In the genomic region with DNA sequence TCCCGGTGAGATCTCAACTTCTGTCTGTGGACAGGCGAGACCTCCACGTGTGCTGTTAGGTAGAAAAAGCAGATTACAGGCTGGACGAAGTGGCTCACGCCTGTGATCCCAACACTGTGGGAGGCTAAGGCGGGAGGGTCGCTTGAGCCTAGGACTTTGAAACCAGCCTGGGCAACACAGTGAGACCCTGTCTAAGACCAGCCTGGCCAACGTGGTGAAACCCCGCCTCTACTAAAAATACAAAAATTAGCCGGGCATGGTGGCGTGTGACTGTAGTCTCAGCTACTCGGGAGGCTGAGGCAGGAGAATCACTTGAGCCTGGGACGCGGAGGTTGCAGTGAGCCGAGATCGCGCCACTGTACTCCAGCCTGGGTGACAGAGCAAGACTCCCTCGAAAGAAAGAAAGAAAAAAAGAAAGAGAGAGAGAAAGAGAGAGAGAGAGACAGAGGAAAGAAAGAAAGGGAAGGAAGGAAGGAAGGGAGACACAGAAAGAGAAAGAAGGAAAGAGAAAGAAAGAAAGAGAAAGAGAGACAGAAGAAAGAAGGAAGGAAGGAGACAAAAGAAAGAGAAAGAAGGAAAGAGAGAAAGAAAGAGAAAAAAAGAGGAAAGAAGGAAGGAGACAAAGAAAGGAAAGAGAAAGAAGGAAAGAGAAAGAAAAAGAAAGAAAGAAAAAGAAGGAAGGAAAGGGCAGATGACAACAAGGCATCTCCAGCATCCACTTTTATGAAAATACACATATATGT, we compare ENCODE assay signal across 16 cellular contexts. TPM values are rescaled to one million over a fixed set of nuclear protein-coding genes. Genes with fewer than 3 reads are reported as not detected.
DNase-seq lines count a peak whose midpoint lies in the region; ATAC-seq and TF ChIP-seq lines count a peak whose summit lies in the region.
"Had no signal": no experiment of that assay in that cellular context is flagged by ENCODE, and none has a peak within 500 bp of the region (broad histone marks: within the 10 kb centered on the region; RNA-seq: fewer than 3 reads in every experiment).

No MANE protein-coding gene starts in this region.

- H3K36me3 ChIP-seq in Caco-2 (ENCODE audit: control insufficient read depth, insufficient read depth, low read length) = no peaks in the 10 kb centered on the region
- no peaks in the 10 kb centered on the region for H3K36me3 ChIP-seq in WERI-Rb-1
- H3K36me3 ChIP-seq in mesenchymal stem cell (ENCODE audit: control insufficient read depth in 1 of 2, insufficient read depth in 2 of 2, low read depth in 1 of 2, low read length in 2 of 2) = peaks cover 0 to 9% of the 10 kb centered on the region in 2 experiments
- no peaks in the 10 kb centered on the region for H3K36me3 ChIP-seq in stomach

- no peak overlapping the region for H3K4ac ChIP-seq in mesenchymal stem cell (ENCODE audit: low read depth in 1 of 2, low read length in 2 of 2)

- peak overlapping the region; percentile 52 for H4K91ac ChIP-seq in mesenchymal stem cell (ENCODE audit: low read length)

- no peak overlapping the region for H3K23ac ChIP-seq in mesenchymal stem cell (ENCODE audit: low read length in 2 of 2)

- H3K14ac ChIP-seq in mesenchymal stem cell (ENCODE audit: low read length in 2 of 2) = no peak overlapping the region

- no peak for DNase-seq in Caco-2
- no peak for DNase-seq in WERI-Rb-1
- DNase-seq in mesenchymal stem cell = no peak
- DNase-seq in stomach = no peak
- no peak for DNase-seq in T-helper 1 cell
- DNase-seq in NCI-H2227 treated with DMSO at 0.1 percent for 48 hours (lab: John Stamatoyannopoulos, UW) = no peak
- no peak for DNase-seq in activated T-cell treated with anti-CD3 and anti-CD28 coated beads, Interleukin-2, amount 50 U/mL, for 48 hours
- DNase-seq: activated CD4-positive, alpha-beta T cell treated with anti-CD3 and anti-CD28 coated beads, Interleukin-2, amount 10 ng/mL, durations not matched to agents 24 days and 14 days; amniotic stem cell; naive B cell; NCI-H1105; T-helper 2 cell had no signal

- H2BK12ac ChIP-seq in mesenchymal stem cell (ENCODE audit: low read length in 2 of 2) = peak overlapping the region in 1 of 2 experiments; percentile 42

- no peaks in the 10 kb centered on the region for H3K27me3 Mint-ChIP-seq in Caco-2 (ENCODE audit: insufficient read depth, unreplicated experiment)
- H3K27me3 Mint-ChIP-seq: activated CD4-positive, alpha-beta T cell treated with anti-CD3 and anti-CD28 coated beads, Interleukin-2, amount 10 ng/mL, durations not matched to agents 24 days and 14 days had no signal

- ATAC-seq in GM21786 (IDR thresholded peaks at IDR 0.05; ENCODE audit: unreplicated experiment) = no peak
- ATAC-seq: GM12878 had no signal

- WGBS in mesenchymal stem cell = 88% methylated on average over 18 of the region's 18 CpGs
- WGBS in stomach, 5 donors = 68 to 81% (median 72%) methylated on average over 17 to 18 of the region's 18 CpGs

- H3K27ac Mint-ChIP-seq in Caco-2 (ENCODE audit: unreplicated experiment) = peak overlapping the region; percentile 22
- H3K27ac Mint-ChIP-seq: activated CD4-positive, alpha-beta T cell treated with anti-CD3 and anti-CD28 coated beads, Interleukin-2, amount 10 ng/mL, durations not matched to agents 24 days and 14 days; activated T-helper 1 cell treated with anti-CD3 and anti-CD28 coated beads, Interleukin-12 subunit alpha, Interleukin-12 subunit beta, Interleukin-2, Interleukin-4 antibody, amounts not matched to agents 30 ng/mL and 10 ng/mL and 1 ng/mL, durations not matched to agents 14 hours and 24 hours and 36 hours had no signal

- peaks cover 5% of the 10 kb centered on the region for H3K36me3 Mint-ChIP-seq in Caco-2 (ENCODE audit: insufficient read depth, unreplicated experiment)
- H3K36me3 Mint-ChIP-seq: naive B cell had no signal

- H2AFZ ChIP-seq in mesenchymal stem cell (ENCODE audit: low read depth, low read length) = no peak overlapping the region

- TF ChIP-seq POLR2A in stomach (IDR thresholded peaks at IDR 0.05) = no peak

- no peak for TF ChIP-seq EP300 in stomach (IDR thresholded peaks at IDR 0.05)

- no peak overlapping the region for H2BK15ac ChIP-seq in mesenchymal stem cell (ENCODE audit: low read depth, poor library complexity, severe bottlenecking)

- H3K4me1 Mint-ChIP-seq in Caco-2 (ENCODE audit: low read depth, unreplicated experiment) = peaks cover 7% of the 10 kb centered on the region
- H3K4me1 Mint-ChIP-seq: activated CD4-positive, alpha-beta T cell treated with anti-CD3 and anti-CD28 coated beads, Interleukin-2, amount 10 ng/mL, durations not matched to agents 24 days and 14 days had no signal

- intact Hi-C loops in Caco-2 (cut with micrococcal nuclease; ENCODE audit: unreplicated experiment) = no loop called here
- intact Hi-C loops in stomach (cut with DNase I; ENCODE audit: low total_unique reads) = no loop called here

- H2AK5ac ChIP-seq in mesenchymal stem cell (ENCODE audit: low read length, severe bottlenecking) = no peak overlapping the region

- no peak overlapping the region for H3K4me2 ChIP-seq in mesenchymal stem cell (ENCODE audit: low read length, poor library complexity, severe bottlenecking)
- H3K4me2 ChIP-seq: smooth muscle cell had no signal

- H3K4me1 ChIP-seq in Caco-2 = peaks cover 7% of the 10 kb centered on the region; the same call in 1 of the 2 replicates
- peaks cover 8% of the 10 kb centered on the region for H3K4me1 ChIP-seq in mesenchymal stem cell (ENCODE audit: control insufficient read depth, insufficient read depth, low read depth, low read length)
- H3K4me1 ChIP-seq in stomach = peaks cover 10 to 31% (median 18%) of the 10 kb centered on the region in 4 donors

- H2BK5ac ChIP-seq in mesenchymal stem cell (ENCODE audit: low read depth, low read length, poor library complexity, severe bottlenecking) = no peak overlapping the region

- no peak overlapping the region for H3K9ac ChIP-seq in mesenchymal stem cell (ENCODE audit: low read length)

- H3K9me3 ChIP-seq in Caco-2 (peaks cover 6% of the 10 kb centered on the region; the same call in 1 of the 2 replicates), WERI-Rb-1 (ENCODE audit: severe bottlenecking) (peaks cover 2% of the 10 kb centered on the region), mesenchymal stem cell (ENCODE audit: control insufficient read depth, low read length) (no peaks in the 10 kb centered on the region), stomach (no peaks in the 10 kb centered on the region)

- no peak overlapping the region for H3K4me3 Mint-ChIP-seq in Caco-2 (ENCODE audit: unreplicated experiment)
- H3K4me3 Mint-ChIP-seq: activated CD4-positive, alpha-beta T cell treated with anti-CD3 and anti-CD28 coated beads, Interleukin-2, amount 10 ng/mL, durations not matched to agents 24 days and 14 days; activated T-helper 1 cell treated with anti-CD3 and anti-CD28 coated beads, Interleukin-12 subunit alpha, Interleukin-12 subunit beta, Interleukin-2, Interleukin-4 antibody, amounts not matched to agents 30 ng/mL and 10 ng/mL and 1 ng/mL, durations not matched to agents 14 hours and 24 hours and 36 hours; naive B cell had no signal

- H2BK120ac ChIP-seq in mesenchymal stem cell (ENCODE audit: low read depth, low read length) = no peak overlapping the region

- no peak overlapping the region for H4K8ac ChIP-seq in mesenchymal stem cell (ENCODE audit: low read length)

- BruUV-seq in Caco-2 (replicated peaks; lab: Mats Ljungman, UMichigan) = no TSS peak

- CTCF ChIA-PET in Caco-2 (lab: Charles Lee) = no interaction called here

- POLR2A ChIA-PET in Caco-2 (lab: Charles Lee) = no interaction called here

- H3K9me3 Mint-ChIP-seq in Caco-2 (ENCODE audit: unreplicated experiment) = peaks cover 3% of the 10 kb centered on the region
- H3K9me3 Mint-ChIP-seq: activated CD4-positive, alpha-beta T cell treated with anti-CD3 and anti-CD28 coated beads, Interleukin-2, amount 10 ng/mL, durations not matched to agents 24 days and 14 days; activated T-helper 1 cell treated with anti-CD3 and anti-CD28 coated beads, Interleukin-12 subunit alpha, Interleukin-12 subunit beta, Interleukin-2, Interleukin-4 antibody, amounts not matched to agents 30 ng/mL and 10 ng/mL and 1 ng/mL, durations not matched to agents 14 hours and 24 hours and 36 hours had no signal

- no peak overlapping the region for H3K18ac ChIP-seq in mesenchymal stem cell (ENCODE audit: low read depth in 1 of 2, low read length in 2 of 2)

- TF ChIP-seq CTCF in Caco-2 (IDR thresholded peaks at IDR 0.05; ENCODE audit: insufficient read depth in 1 of 2, low read depth in 1 of 2, low read length in 1 of 2, severe bottlenecking in 1 of 2, unreplicated experiment in 1 of 2) = no peak
- no peak for TF ChIP-seq CTCF in WERI-Rb-1 (IDR thresholded peaks at IDR 0.05; ENCODE audit: low read depth, low read length)
- TF ChIP-seq CTCF in stomach (IDR thresholded peaks at IDR 0.05) = no peak

- H3K27me3 ChIP-seq in Caco-2 (replicated peaks; ENCODE audit: control insufficient read depth, insufficient read depth, low read length) (no peaks in the 10 kb centered on the region), WERI-Rb-1 (ENCODE audit: insufficient read depth, low read depth, severe bottlenecking) (no peaks in the 10 kb centered on the region), mesenchymal stem cell (ENCODE audit: control insufficient read depth in 1 of 2, insufficient read depth in 1 of 2, low read length in 2 of 2) (no peaks in the 10 kb centered on the region), stomach (no peaks in the 10 kb centered on the region)

- H3K27ac ChIP-seq in WERI-Rb-1 (peak overlapping the region; percentile 34), mesenchymal stem cell (ENCODE audit: low read length, poor library complexity, severe bottlenecking) (no peak overlapping the region), stomach (peak overlapping the region in 4 of 5 donors; percentile 28 to 85 (median 70))

- no peak overlapping the region for H3K4me3 ChIP-seq in Caco-2 (ENCODE audit: low read depth, low read length)
- no peak overlapping the region for H3K4me3 ChIP-seq in WERI-Rb-1 (ENCODE audit: low read depth, low read length)
- no peak overlapping the region for H3K4me3 ChIP-seq in mesenchymal stem cell (ENCODE audit: insufficient read depth in 1 of 2, low read depth in 1 of 2, low read length in 2 of 2)
- peak overlapping the region; percentile 19 to 24 (median 23) for H3K4me3 ChIP-seq in stomach
- H3K4me3 ChIP-seq: GM12878, smooth muscle cell had no signal

- no peaks in the 10 kb centered on the region for H3K79me1 ChIP-seq in mesenchymal stem cell (replicated peaks; ENCODE audit: low read length, poor library complexity, severe bottlenecking)

RNA-seq across cellular contexts. Expression of a gene that starts 29.6 kb away (rescaled TPM):
- total RNA-seq in Caco-2 (2022) = 141 and 146 TPM in 2 replicates
- polyA plus RNA-seq in mesenchymal stem cell (2013, experiment 1 of 2) = 67.0 TPM
- polyA plus RNA-seq in mesenchymal stem cell (2013, experiment 2 of 2) = 68.6 TPM
- total RNA-seq in stomach = 100 to 1,000 TPM; 103 to 242 (median 159) TPM
- polyA plus RNA-seq in stomach = 10 to 100 TPM; 15.9 to 58.9 (median 21.7) TPM

Comparison
In these comparisons a context has a peak if more than half of its experiments do, and no peak if none do; other contexts are left out.
1. H3K4me3 ChIP-seq: peak in stomach (4 of 4); none in Caco-2 (single experiment), WERI-Rb-1 (single experiment) and mesenchymal stem cell (0 of 2).